1 cellular context compared by ENCODE assay signal in the genomic region with DNA sequence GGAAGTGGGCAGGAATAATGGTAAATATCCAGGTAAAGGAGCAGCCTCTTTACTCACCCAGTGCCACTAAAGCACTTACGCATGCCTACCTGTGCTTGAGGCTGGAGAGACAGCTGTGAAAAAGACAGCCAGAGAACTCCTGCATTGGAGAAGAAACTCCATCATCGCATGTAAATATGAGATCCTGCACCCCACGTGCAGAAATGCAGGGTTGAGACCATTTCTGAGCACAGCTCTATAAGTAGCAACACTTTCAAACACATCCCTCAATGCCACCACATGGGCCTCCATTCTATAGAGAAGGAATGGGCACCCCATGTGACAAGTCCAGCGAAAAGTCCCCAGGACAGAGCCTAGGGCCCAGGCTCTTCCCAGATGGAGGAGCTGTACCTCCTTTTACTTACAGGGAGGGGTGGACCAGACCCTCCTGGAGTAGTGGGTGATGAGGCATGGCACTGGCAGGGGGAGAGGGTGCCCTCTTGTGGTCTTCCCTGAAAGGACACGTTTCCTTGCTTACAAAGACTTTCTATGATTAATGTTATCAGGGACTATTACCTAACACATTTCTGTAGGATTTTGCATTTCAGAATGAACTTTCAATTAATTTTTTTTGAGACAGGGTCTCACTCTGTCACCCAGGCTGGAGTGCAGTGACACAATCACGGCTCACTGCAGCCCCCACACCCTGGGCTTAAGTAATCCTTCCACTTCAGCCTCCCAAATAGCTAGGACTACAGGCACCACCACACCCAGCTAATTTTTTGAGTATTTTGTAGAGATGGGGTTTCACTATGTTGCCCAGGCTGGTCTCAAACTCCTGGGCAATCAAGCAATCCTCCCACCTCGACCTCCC.
A peak's percentile ranks its signal among the peaks of the same experiment; 100 is the strongest.
TF ChIP-seq lines count a peak whose summit lies in the region.

No MANE protein-coding gene starts in this region.

TF ChIP-seq in IMR-90, 13 proteins besides CTCF, POLR2A, EP300 and RAD21:
- TF ChIP-seq BHLHE40 (IDR thresholded peaks at IDR 0.05; ENCODE audit: low read depth, low read length) (peak; percentile 17; the same call in 1 of the 2 replicates), CEBPB (IDR thresholded peaks at IDR 0.05; ENCODE audit: low read depth, low read length) (0 out of 2 replicates have a peak, but pooled peaks have one; percentile 29), SMC3 (IDR thresholded peaks at IDR 0.05; ENCODE audit: low read depth, low read length) (peak; percentile 89), RCOR1 (IDR thresholded peaks at IDR 0.05; ENCODE audit: insufficient replicate concordance, low read length) (peak; percentile 26), CHD1 (IDR thresholded peaks at IDR 0.05; ENCODE audit: low read depth, low read length) (no peak), MAZ (IDR thresholded peaks at IDR 0.05; ENCODE audit: borderline replicate concordance, low read depth, low read length) (peak; percentile 54; the same call in 1 of the 2 replicates)
- TF ChIP-seq, protein P1, sequence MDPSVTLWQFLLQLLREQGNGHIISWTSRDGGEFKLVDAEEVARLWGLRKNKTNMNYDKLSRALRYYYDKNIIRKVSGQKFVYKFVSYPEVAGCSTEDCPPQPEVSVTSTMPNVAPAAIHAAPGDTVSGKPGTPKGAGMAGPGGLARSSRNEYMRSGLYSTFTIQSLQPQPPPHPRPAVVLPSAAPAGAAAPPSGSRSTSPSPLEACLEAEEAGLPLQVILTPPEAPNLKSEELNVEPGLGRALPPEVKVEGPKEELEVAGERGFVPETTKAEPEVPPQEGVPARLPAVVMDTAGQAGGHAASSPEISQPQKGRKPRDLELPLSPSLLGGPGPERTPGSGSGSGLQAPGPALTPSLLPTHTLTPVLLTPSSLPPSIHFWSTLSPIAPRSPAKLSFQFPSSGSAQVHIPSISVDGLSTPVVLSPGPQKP (IDR thresholded peaks at IDR 0.05; ENCODE audit: borderline replicate concordance, low read depth, low read length): no peak
